In genomic region chr1:26788836-26789611, GRCh38 we compare ENCODE assay signal across 8 cellular contexts. TPM values are rescaled to one million over a fixed set of nuclear protein-coding genes. Genes with fewer than 3 reads are reported as not detected.
DNase-seq lines count a peak whose midpoint lies in the region; ATAC-seq and TF ChIP-seq lines count a peak whose summit lies in the region.

No MANE protein-coding gene starts in this region.

- H3K36me3 Mint-ChIP-seq in Caco-2 (ENCODE audit: insufficient read depth, unreplicated experiment): peaks cover 30% of the 10 kb centered on the region

- peak overlapping the region; percentile 87 for H3K4me3 Mint-ChIP-seq in Caco-2 (ENCODE audit: unreplicated experiment)

- POLR2A ChIA-PET in Caco-2 (lab: Charles Lee): interaction anchor here (0.5 to 2.7 kb wide), 5 partner anchors 76 to 163 kb away, joined by 3 to 16 read pairs (median 3); no protein-coding TSS in a partner anchor

- intact Hi-C loops in Caco-2 (cut with micrococcal nuclease; ENCODE audit: unreplicated experiment) (loop anchor here (1.0 kb wide), 3 partner anchors 97 to 187 kb away; no protein-coding TSS in a partner anchor), dorsolateral prefrontal cortex (cut with DNase I) (loop anchor here (1.0 to 10.0 kb wide), 6 partner anchors 38 to 286 kb away; partner anchors contain the start of gene ZDHHC18 (in 1 of the 2)), right lobe of liver (cut with DNase I) (loop anchor here in 1 of 2 donors (10.0 kb wide), 1 partner anchor 84 kb away; no protein-coding TSS in a partner anchor)

- H3K27me3 ChIP-seq in Caco-2 (replicated peaks; ENCODE audit: control insufficient read depth, insufficient read depth, low read length) (no peaks in the 10 kb centered on the region), dorsolateral prefrontal cortex (no peaks in the 10 kb centered on the region), right lobe of liver (no peaks in the 10 kb centered on the region)

- no peaks in the 10 kb centered on the region for H3K36me3 ChIP-seq in Caco-2 (ENCODE audit: control insufficient read depth, insufficient read depth, low read length)
- no peaks in the 10 kb centered on the region for H3K36me3 ChIP-seq in right lobe of liver

- CTCF ChIA-PET in Caco-2 (lab: Charles Lee): interaction anchor here (0.5 to 2.3 kb wide), 15 partner anchors 46 to 290 kb away, joined by 3 to 27 read pairs (median 6); partner anchors contain the start of gene ARID1A

- H3K4me3 ChIP-seq in Caco-2 (ENCODE audit: low read depth, low read length): peak overlapping the region; percentile 77
- H3K4me3 ChIP-seq in dorsolateral prefrontal cortex: peak overlapping the region; percentile 65 to 98 (median 87)
- peak overlapping the region; percentile 65 to 84 (median 76) for H3K4me3 ChIP-seq in right lobe of liver

- H3K4me1 ChIP-seq in Caco-2 (peaks cover 33% of the 10 kb centered on the region), right lobe of liver (peaks cover 0 to 46% (median 24%) of the 10 kb centered on the region in 4 donors)

- peak; percentile 29 for ATAC-seq in HG03280 (IDR thresholded peaks at IDR 0.05; ENCODE audit: unreplicated experiment)
- ATAC-seq in right lobe of liver: peak; percentile 62 to 68 (median 64)
- no peak for ATAC-seq in GM19463 (IDR thresholded peaks at IDR 0.05; ENCODE audit: unreplicated experiment)

- TF ChIP-seq POLR2A in right lobe of liver (IDR thresholded peaks at IDR 0.05): peak; percentile 38

- no TSS peak for BruUV-seq in Caco-2 (replicated peaks; lab: Mats Ljungman, UMichigan)

- H3K9me3 ChIP-seq in Caco-2 (no peaks in the 10 kb centered on the region), right lobe of liver (no peaks in the 10 kb centered on the region)

- peak; percentile 77 to 80 for DNase-seq in Caco-2
- peak; percentile 65 to 90 for DNase-seq in NCI-H526 (lab: John Stamatoyannopoulos, UW)
- peak; percentile 86 to 89 for DNase-seq in activated CD4-positive, alpha-beta T cell treated with anti-CD3 and anti-CD28 coated beads, Interleukin-2, amount 50 U/mL, for 4 hours
- peak; percentile 69 to 93 (median 88) for DNase-seq in dorsolateral prefrontal cortex
- peak; percentile 88 to 91 (median 91) for DNase-seq in right lobe of liver
- peak; percentile 92 for DNase-seq in stimulated activated CD4-positive, alpha-beta T cell treated with anti-CD3 and anti-CD28 coated beads, Interleukin-4, amount 100 ng/mL, for 24 hours

- peak; percentile 78 to 88 for TF ChIP-seq CTCF in Caco-2 (IDR thresholded peaks at IDR 0.05; ENCODE audit: insufficient read depth in 1 of 2, low read depth in 1 of 2, low read length in 1 of 2, severe bottlenecking in 1 of 2, unreplicated experiment in 1 of 2)
- TF ChIP-seq CTCF in dorsolateral prefrontal cortex (IDR thresholded peaks at IDR 0.05 in 54 of 56, conservative IDR thresholded peaks at IDR 0.05 in 2 of 56; ENCODE audit: low read depth in 1 of 56, partially characterized antibody in 56 of 56): peak; percentile 92 to 100 (median 98)
- peak; percentile 97 to 98 (median 97) for TF ChIP-seq CTCF in right lobe of liver (IDR thresholded peaks at IDR 0.05)

- peak overlapping the region; percentile 90 for H3K27ac Mint-ChIP-seq in Caco-2 (ENCODE audit: unreplicated experiment)

- H3K9me3 Mint-ChIP-seq in Caco-2 (ENCODE audit: unreplicated experiment): no peaks in the 10 kb centered on the region

- WGBS in right lobe of liver (ENCODE audit: insufficient coverage, low coverage, low lambda C conversion rate, missing lambda C conversion rate): 0% methylated on average over 14 of the region's 19 CpGs

- no peaks in the 10 kb centered on the region for H3K27me3 Mint-ChIP-seq in Caco-2 (ENCODE audit: insufficient read depth, unreplicated experiment)

- H3K27ac ChIP-seq in dorsolateral prefrontal cortex (peak overlapping the region; percentile 95 to 100 (median 100)), right lobe of liver (peak overlapping the region; percentile 97 to 100 (median 100))

- H3K4me1 Mint-ChIP-seq in Caco-2 (ENCODE audit: low read depth, unreplicated experiment): peaks cover 27% of the 10 kb centered on the region

RNA-seq across cellular contexts. Expression of gene PIGV, which starts 1.3 kb away (rescaled TPM):
- 10.0 and 12.3 TPM in 2 replicates for total RNA-seq in Caco-2 (2022)
- 10 to 100 TPM in 116 of 120 experiments, 1 to 10 TPM in 4; 9.1 to 22.9 (median 14.3) TPM for total RNA-seq in dorsolateral prefrontal cortex
- total RNA-seq in right lobe of liver: 10 to 100 TPM; 13.2 to 27.8 (median 19.2) TPM

RNA-seq across cellular contexts. Expression of gene ZDHHC18, which starts 37.5 kb away (rescaled TPM):
- total RNA-seq in Caco-2 (2022) (21.3 and 21.9 TPM in 2 replicates), dorsolateral prefrontal cortex (10 to 100 TPM; 22.8 to 51.7 (median 34.9) TPM), right lobe of liver (10 to 100 TPM in 5 of 6 experiments, 1 to 10 TPM in 1; 9.6 to 16.9 (median 14.1) TPM)
